In genomic region chr12:8697120-8697475, GRCh38 we compare ENCODE assay signal across 8 cellular contexts. TPM values are rescaled to one million over a fixed set of nuclear protein-coding genes. Genes with fewer than 3 reads are reported as not detected.
A peak's percentile ranks its signal among the peaks of the same experiment; 100 is the strongest.
DNase-seq lines count a peak whose midpoint lies in the region; ATAC-seq and TF ChIP-seq lines count a peak whose summit lies in the region.

No MANE protein-coding gene starts in this region.

- H3K27me3 Mint-ChIP-seq in activated CD8-positive, alpha-beta memory T cell treated with anti-CD3 and anti-CD28 coated beads, Interleukin-2, amount 10 ng/mL, durations not matched to agents 7 days and 5 days: peaks cover 53% of the 10 kb centered on the region
- H3K27me3 Mint-ChIP-seq in MCF 10A (ENCODE audit: insufficient read depth, unreplicated experiment): no peaks in the 10 kb centered on the region

- CTCF ChIA-PET in activated CD8-positive, alpha-beta memory T cell treated with anti-CD3 and anti-CD28 coated beads, Interleukin-2, amount 10 ng/mL, durations not matched to agents 7 days and 5 days (lab: Charles Lee): no interaction called here
- CTCF ChIA-PET in MCF 10A (lab: Yijun Ruan, JAX): interaction anchor here (0.8 to 1.9 kb wide), 3 partner anchors 9 to 83 kb away, joined by 4 to 5 read pairs (median 5); no protein-coding TSS in a partner anchor

- no peaks in the 10 kb centered on the region for H3K36me3 Mint-ChIP-seq in activated CD8-positive, alpha-beta memory T cell treated with anti-CD3 and anti-CD28 coated beads, Interleukin-2, amount 10 ng/mL, durations not matched to agents 7 days and 5 days
- H3K36me3 Mint-ChIP-seq in MCF 10A (ENCODE audit: insufficient read depth, unreplicated experiment): no peaks in the 10 kb centered on the region
- H3K36me3 Mint-ChIP-seq in stimulated activated effector memory CD8-positive, alpha-beta T cell treated with anti-CD3 and anti-CD28 coated beads, Interleukin-12 subunit alpha, Interleukin-12 subunit beta, amount 100 ng/mL, for 72 hours: peaks cover 6% of the 10 kb centered on the region

- peaks cover 12% of the 10 kb centered on the region for H3K4me1 Mint-ChIP-seq in activated CD8-positive, alpha-beta memory T cell treated with anti-CD3 and anti-CD28 coated beads, Interleukin-2, amount 10 ng/mL, durations not matched to agents 7 days and 5 days
- peaks cover 13% of the 10 kb centered on the region for H3K4me1 Mint-ChIP-seq in MCF 10A (ENCODE audit: insufficient read depth, unreplicated experiment)
- peaks cover 19% of the 10 kb centered on the region for H3K4me1 Mint-ChIP-seq in stimulated activated effector memory CD8-positive, alpha-beta T cell treated with anti-CD3 and anti-CD28 coated beads, Interleukin-12 subunit alpha, Interleukin-12 subunit beta, amount 100 ng/mL, for 72 hours

- H3K9me3 Mint-ChIP-seq in activated CD8-positive, alpha-beta memory T cell treated with anti-CD3 and anti-CD28 coated beads, Interleukin-2, amount 10 ng/mL, durations not matched to agents 7 days and 5 days (ENCODE audit: low read depth): no peaks in the 10 kb centered on the region
- no peaks in the 10 kb centered on the region for H3K9me3 Mint-ChIP-seq in MCF 10A (ENCODE audit: unreplicated experiment)
- no peaks in the 10 kb centered on the region for H3K9me3 Mint-ChIP-seq in stimulated activated effector memory CD8-positive, alpha-beta T cell treated with anti-CD3 and anti-CD28 coated beads, Interleukin-12 subunit alpha, Interleukin-12 subunit beta, amount 100 ng/mL, for 72 hours

- peak overlapping the region; percentile 83 for H3K4me3 Mint-ChIP-seq in activated CD8-positive, alpha-beta memory T cell treated with anti-CD3 and anti-CD28 coated beads, Interleukin-2, amount 10 ng/mL, durations not matched to agents 7 days and 5 days
- H3K4me3 Mint-ChIP-seq in MCF 10A (ENCODE audit: unreplicated experiment): peak overlapping the region; percentile 93
- H3K4me3 Mint-ChIP-seq in stimulated activated effector memory CD8-positive, alpha-beta T cell treated with anti-CD3 and anti-CD28 coated beads, Interleukin-12 subunit alpha, Interleukin-12 subunit beta, amount 100 ng/mL, for 72 hours: peak overlapping the region; percentile 81

- intact Hi-C loops in MCF 10A (cut with micrococcal nuclease): loop anchor here (5.0 kb wide), 1 partner anchor 250 kb away; the partner anchor contains the start of gene M6PR

- no peak overlapping the region for H3K27ac Mint-ChIP-seq in activated CD8-positive, alpha-beta memory T cell treated with anti-CD3 and anti-CD28 coated beads, Interleukin-2, amount 10 ng/mL, durations not matched to agents 7 days and 5 days
- H3K27ac Mint-ChIP-seq in MCF 10A (ENCODE audit: low read depth, unreplicated experiment): peak overlapping the region; percentile 46
- peak overlapping the region; percentile 29 for H3K27ac Mint-ChIP-seq in stimulated activated effector memory CD8-positive, alpha-beta T cell treated with anti-CD3 and anti-CD28 coated beads, Interleukin-12 subunit alpha, Interleukin-12 subunit beta, amount 100 ng/mL, for 72 hours

- peak; percentile 16 for ATAC-seq in activated CD8-positive, alpha-beta memory T cell treated with anti-CD3 and anti-CD28 coated beads, Interleukin-2, amount 10 ng/mL, durations not matched to agents 7 days and 5 days
- peak; percentile 9 for ATAC-seq in HG02884 (IDR thresholded peaks at IDR 0.05; ENCODE audit: unreplicated experiment)
- ATAC-seq in stimulated activated effector memory CD8-positive, alpha-beta T cell treated with anti-CD3 and anti-CD28 coated beads, Interleukin-12 subunit alpha, Interleukin-12 subunit beta, amount 100 ng/mL, for 72 hours: peak; percentile 28
- ATAC-seq in GM19324 (IDR thresholded peaks at IDR 0.05; ENCODE audit: low FRiP score, unreplicated experiment): no peak

- POLR2A ChIA-PET in MCF 10A (lab: Yijun Ruan, JAX): interaction anchor here (0.6 to 1.9 kb wide), 8 partner anchors 8 to 1667 kb away, joined by 3 to 12 read pairs (median 4); partner anchors contain the start of genes M6PR and PHC1

- no TSS peak for BruUV-seq in MCF 10A (replicated peaks; lab: Mats Ljungman, UMichigan)

- no peak for TF ChIP-seq CTCF in MCF 10A (IDR thresholded peaks at IDR 0.05; ENCODE audit: unreplicated experiment)

- no peak for DNase-seq in activated CD8-positive, alpha-beta memory T cell treated with anti-CD3 and anti-CD28 coated beads, Interleukin-2, amount 10 ng/mL, durations not matched to agents 7 days and 5 days
- no peak for DNase-seq in activated CD8-positive, alpha-beta memory T cell treated with anti-CD3 and anti-CD28 coated beads, Interleukin-2, amount 50 U/mL, for 48 hours
- peak; percentile 32 for DNase-seq in NCI-H69 (lab: John Stamatoyannopoulos, UW)
- no peak for DNase-seq in MCF 10A (ENCODE audit: unreplicated experiment)
- peak; percentile 57 for DNase-seq in iris pigment epithelial cell (ENCODE audit: low read depth)
- DNase-seq in stimulated activated effector memory CD8-positive, alpha-beta T cell treated with anti-CD3 and anti-CD28 coated beads, Interleukin-12 subunit alpha, Interleukin-12 subunit beta, amount 100 ng/mL, for 72 hours (ENCODE audit: low spot score in 2 of 2): no peak

RNA-seq across cellular contexts. Expression of gene RIMKLB, which starts 0.7 kb away (rescaled TPM):
- 1 to 10 TPM; 1.1 to 2.1 TPM for total RNA-seq in activated CD8-positive, alpha-beta memory T cell treated with anti-CD3 and anti-CD28 coated beads, Interleukin-2, amount 10 ng/mL, durations not matched to agents 7 days and 5 days
- 32.7 and 34.4 TPM in 2 replicates for total RNA-seq in MCF 10A (2022)

RNA-seq across cellular contexts. Expression of gene MFAP5, which starts 34.5 kb away (rescaled TPM):
- total RNA-seq in activated CD8-positive, alpha-beta memory T cell treated with anti-CD3 and anti-CD28 coated beads, Interleukin-2, amount 10 ng/mL, durations not matched to agents 7 days and 5 days: not detected
- 0.64 and 1.6 TPM in 2 replicates for total RNA-seq in MCF 10A (2022)

Comparison
In these comparisons a context has a peak if more than half of its experiments do, and no peak if none do; other contexts are left out.
1. DNase-seq: peak in NCI-H69 (single experiment) and iris pigment epithelial cell (single experiment); none in activated CD8-positive, alpha-beta memory T cell treated with anti-CD3 and anti-CD28 coated beads, Interleukin-2, amount 10 ng/mL, durations not matched to agents 7 days and 5 days (single experiment), activated CD8-positive, alpha-beta memory T cell treated with anti-CD3 and anti-CD28 coated beads, Interleukin-2, amount 50 U/mL, for 48 hours (single experiment), MCF 10A (single experiment) and stimulated activated effector memory CD8-positive, alpha-beta T cell treated with anti-CD3 and anti-CD28 coated beads, Interleukin-12 subunit alpha, Interleukin-12 subunit beta, amount 100 ng/mL, for 72 hours (0 of 2).
2. RNA of gene RIMKLB, which starts 0.7 kb away (total RNA-seq): 32.7 to 34.4 TPM in MCF 10A; 1.1 to 2.1 TPM in activated CD8-positive, alpha-beta memory T cell treated with anti-CD3 and anti-CD28 coated beads, Interleukin-2, amount 10 ng/mL, durations not matched to agents 7 days and 5 days; every median in the first group is over 10 times any median in the second.
3. Peak in every context shown above with its lines, with median percentiles within 50 percentile points of each other: H3K4me3 Mint-ChIP-seq.